21 cellular contexts compared by ENCODE assay signal in the genomic region with DNA sequence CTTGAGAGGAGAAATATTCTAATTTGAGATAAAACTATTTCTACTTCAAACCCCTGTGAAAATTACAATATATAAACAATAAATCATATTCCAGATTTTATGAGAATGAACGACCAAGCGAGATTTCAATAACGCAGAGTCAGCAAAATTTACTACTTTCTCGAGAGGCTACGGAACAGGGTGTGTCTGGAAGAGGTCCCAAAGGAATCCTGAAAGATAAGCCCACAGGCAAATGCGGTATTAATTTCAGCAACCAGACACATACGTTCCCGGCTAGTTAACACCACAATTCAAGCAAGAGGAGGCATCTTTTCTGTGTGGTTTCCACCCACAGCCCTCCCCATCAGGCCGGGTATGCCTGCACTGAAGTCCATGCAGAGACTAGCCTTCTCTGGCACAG. TPM values are rescaled to one million over a fixed set of nuclear protein-coding genes. Genes with fewer than 3 reads are reported as not detected.
A peak's percentile ranks its signal among the peaks of the same experiment; 100 is the strongest.
DNase-seq lines count a peak whose midpoint lies in the region; ATAC-seq and TF ChIP-seq lines count a peak whose summit lies in the region.
"Had no signal": no experiment of that assay in that cellular context is flagged by ENCODE, and none has a peak within 500 bp of the region (broad histone marks: within the 10 kb centered on the region; RNA-seq: fewer than 3 reads in every experiment).

No MANE protein-coding gene starts in this region.

- no peak for TF ChIP-seq CTCF in C4-2B (conservative IDR thresholded peaks at IDR 0.05)
- no peak for TF ChIP-seq CTCF in IMR-90 (conservative IDR thresholded peaks at IDR 0.05; ENCODE audit: low read depth, low read length)
- no peak for TF ChIP-seq CTCF in fibroblast of villous mesenchyme (IDR thresholded peaks at IDR 0.05; ENCODE audit: insufficient read depth, low read depth, low read length)

- H4K20me1 ChIP-seq in IMR-90 (ENCODE audit: insufficient read depth, low read length), result peaks cover 4% of the 10 kb centered on the region; the same call in 1 of the 2 replicates

- no peak overlapping the region for H3K56ac ChIP-seq in IMR-90 (ENCODE audit: extremely low read depth, insufficient read depth, low read length)

- in situ Hi-C loops in IMR-90 (cut with MboI; ENCODE audit: low sequenced_read_pairs), result no loop called here

- H4K91ac ChIP-seq in IMR-90 (ENCODE audit: insufficient read depth, low read depth, low read length) (no peak overlapping the region), trophoblast cell (ENCODE audit: low read depth, low read length) (no peak overlapping the region)

- DNase-seq in IMR-90 (no peak), fibroblast of villous mesenchyme (ENCODE audit: low read depth) (peak; percentile 10), trophoblast cell (no peak), HCEC 1CT (no peak), amniotic stem cell (lab: John Stamatoyannopoulos, UW) (no peak)
- DNase-seq: Calu3, DMS79 treated with DMSO at 0.1 percent for 48 hours, GF-D8, NCI-H1048, NCI-H1694, NCI-H2081, NCI-H446, NCI-H524 treated with DMSO at 0.1 percent for 48 hours, PC-9, Right ventricle myocardium superior, T-cell had no signal

- H2BK5ac ChIP-seq in IMR-90 (ENCODE audit: low read depth, low read length, poor library complexity, severe bottlenecking), result no peak overlapping the region
- H2BK5ac ChIP-seq in trophoblast cell (ENCODE audit: low read depth, low read length, poor library complexity), result no peak overlapping the region

- H3K9me1 ChIP-seq in IMR-90 (ENCODE audit: insufficient read depth, low read length), result peaks cover 8% of the 10 kb centered on the region

- H3K27me3 ChIP-seq in IMR-90 (ENCODE audit: control insufficient read depth, insufficient read depth, low read length), result no peaks in the 10 kb centered on the region
- no peaks in the 10 kb centered on the region for H3K27me3 ChIP-seq in trophoblast cell (ENCODE audit: insufficient read depth, low read length)
- H3K27me3 ChIP-seq: SJSA1 had no signal

- H3K4ac ChIP-seq in IMR-90 (ENCODE audit: low read depth, low read length), result no peak overlapping the region
- H3K4ac ChIP-seq in trophoblast cell (ENCODE audit: low read depth, low read length), result no peak overlapping the region

- H3K9me3 ChIP-seq in IMR-90 (ENCODE audit: control insufficient read depth, insufficient read depth, low read length) (no peaks in the 10 kb centered on the region), trophoblast cell (ENCODE audit: insufficient read depth, low read depth, low read length) (peaks cover 2% of the 10 kb centered on the region)
- H3K9me3 ChIP-seq: SJSA1 had no signal

- H3K4me2 ChIP-seq in IMR-90 (ENCODE audit: low read depth, low read length) (no peak overlapping the region), trophoblast cell (ENCODE audit: low read length) (no peak overlapping the region)
- H3K4me2 ChIP-seq: PC-9 had no signal

- TF ChIP-seq RAD21 in IMR-90 (IDR thresholded peaks at IDR 0.05; ENCODE audit: low read length), result no peak

- H2BK15ac ChIP-seq in IMR-90 (ENCODE audit: low read depth, low read length), result no peak overlapping the region

- H3K36me3 ChIP-seq in IMR-90 (ENCODE audit: control insufficient read depth, insufficient read depth, low read length), result 0 out of 2 replicates have a peak, but pooled peaks cover 1% of the 10 kb centered on the region
- peaks cover 15 to 16% of the 10 kb centered on the region in 2 experiments for H3K36me3 ChIP-seq in trophoblast cell (ENCODE audit: control insufficient read depth in 1 of 2, insufficient read depth in 2 of 2, low read length in 2 of 2)
- H3K36me3 ChIP-seq: SJSA1 had no signal

- H2AK5ac ChIP-seq in IMR-90 (ENCODE audit: low read depth, low read length) (no peak overlapping the region), trophoblast cell (ENCODE audit: low read length) (no peak overlapping the region)

- CTCF ChIA-PET in IMR-90 (lab: Yijun Ruan, JAX), result no interaction called here

- 93% methylated on average over 6 of the region's 9 CpGs; no CpG with 5 or more reads in 1 of the 2 experiments for WGBS in IMR-90 (ENCODE audit: extremely low coverage in 2 of 2, insufficient read length in 1 of 2), 2 experiments
- WGBS in trophoblast cell (ENCODE audit: extremely low coverage, insufficient coverage, insufficient read length), result no CpG with 5 or more reads among the region's 9 CpGs

- TF ChIP-seq POLR2A in IMR-90 (IDR thresholded peaks at IDR 0.05; ENCODE audit: low read depth, low read length), result no peak

- H4K8ac ChIP-seq in IMR-90 (ENCODE audit: low read depth in 2 of 2, low read length in 2 of 2), result no peak overlapping the region
- no peak overlapping the region for H4K8ac ChIP-seq in trophoblast cell (ENCODE audit: low read depth, low read length)

- H3K79me2 ChIP-seq in trophoblast cell (ENCODE audit: control insufficient read depth, insufficient read depth, low read length, poor library complexity), result peaks cover 2% of the 10 kb centered on the region

- H3K9ac ChIP-seq in IMR-90 (ENCODE audit: low read depth, low read length), result no peak overlapping the region
- no peak overlapping the region for H3K9ac ChIP-seq in trophoblast cell (ENCODE audit: low read length)

- dilution Hi-C loops in IMR-90 (cut with HindIII; ENCODE audit: low sequenced_read_pairs, unreplicated experiment), result no loop called here

- ATAC-seq in IMR-90 (ENCODE audit: low read depth), result no peak
- no peak for ATAC-seq in HG03097 (IDR thresholded peaks at IDR 0.05; ENCODE audit: low FRiP score, unreplicated experiment)
- ATAC-seq: T-cell had no signal

- H2AK9ac ChIP-seq in IMR-90 (replicated peaks; ENCODE audit: low read depth, low read length, poor library complexity), result no peak overlapping the region

- no peak overlapping the region for H2BK12ac ChIP-seq in trophoblast cell (ENCODE audit: low read length)

- H3K23ac ChIP-seq in IMR-90 (ENCODE audit: low read depth, low read length), result no peak overlapping the region
- no peak overlapping the region for H3K23ac ChIP-seq in trophoblast cell (ENCODE audit: low read length)

- POLR2A ChIA-PET in IMR-90 (lab: Charles Lee; ENCODE audit: unreplicated experiment), result no interaction called here

- H2AFZ ChIP-seq in IMR-90 (replicated peaks; ENCODE audit: low read length, poor library complexity), result no peak overlapping the region
- H2AFZ ChIP-seq in trophoblast cell (ENCODE audit: insufficient read depth, low read length, poor library complexity), result no peak overlapping the region
- H2AFZ ChIP-seq: PC-9 had no signal

- H3K14ac ChIP-seq in IMR-90 (replicated peaks; ENCODE audit: low read depth, low read length) (no peak overlapping the region), trophoblast cell (ENCODE audit: low read length) (no peak overlapping the region)

- H3K79me1 ChIP-seq in IMR-90 (ENCODE audit: low read depth in 1 of 2, low read length in 2 of 2), result peaks cover 0 to 8% of the 10 kb centered on the region in 2 experiments; a peak in 1 of 4 replicates
- H3K79me1 ChIP-seq in trophoblast cell (ENCODE audit: low read length), result peaks cover 2% of the 10 kb centered on the region

- H3K4me3 ChIP-seq in IMR-90 (ENCODE audit: insufficient read depth, low read depth, low read length) (no peak overlapping the region), fibroblast of villous mesenchyme (ENCODE audit: low read depth, low read length) (no peak overlapping the region), trophoblast cell (ENCODE audit: low read depth, low read length) (no peak overlapping the region)
- H3K4me3 ChIP-seq: PC-9, SJSA1 had no signal

- no TSS peak for BruUV-seq in IMR-90 (replicated peaks; lab: Mats Ljungman, UMichigan)

- H4K5ac ChIP-seq in IMR-90 (ENCODE audit: low read depth, low read length), result no peak overlapping the region

- H2BK120ac ChIP-seq in IMR-90 (ENCODE audit: low read depth, low read length), result no peak overlapping the region
- no peak overlapping the region for H2BK120ac ChIP-seq in trophoblast cell (ENCODE audit: insufficient read depth, low read length, poor library complexity)

- peak overlapping the region; percentile 55 for H3K27ac ChIP-seq in C4-2B
- H3K27ac ChIP-seq in IMR-90 (ENCODE audit: insufficient read depth, low read length), result no peak overlapping the region
- no peak overlapping the region for H3K27ac ChIP-seq in trophoblast cell (ENCODE audit: low read depth, low read length)
- H3K27ac ChIP-seq: PC-9, SJSA1 had no signal

- H3K4me1 ChIP-seq in IMR-90 (ENCODE audit: control insufficient read depth, insufficient read depth, low read length) (peaks cover 7% of the 10 kb centered on the region), trophoblast cell (ENCODE audit: control insufficient read depth in 1 of 2, insufficient read depth in 2 of 2, low read length in 2 of 2) (peaks cover 17 to 22% of the 10 kb centered on the region in 2 experiments)

- no peak overlapping the region for H3K18ac ChIP-seq in IMR-90 (ENCODE audit: low read depth, low read length)
- peak overlapping the region; percentile 6 for H3K18ac ChIP-seq in trophoblast cell (ENCODE audit: low read length)

- intact Hi-C loops in IMR-90 (cut with micrococcal nuclease), result no loop called here

- H2BK20ac ChIP-seq in IMR-90 (ENCODE audit: low read depth, low read length), result no peak overlapping the region

- no peak overlapping the region for H4K12ac ChIP-seq in trophoblast cell (ENCODE audit: low read depth, low read length)

TF ChIP-seq in IMR-90, 13 proteins besides CTCF, POLR2A, EP300 and RAD21:
- peak; percentile 100 for TF ChIP-seq MAFK (IDR thresholded peaks at IDR 0.05; ENCODE audit: low read depth, low read length)
- TF ChIP-seq MAZ (IDR thresholded peaks at IDR 0.05; ENCODE audit: borderline replicate concordance, low read depth, low read length), result no peak

RNA-seq across cellular contexts. Expression of a gene that starts 26.4 kb away (rescaled TPM):
- total RNA-seq in IMR-90 (2012; rRNA removed), result 2.3 and 3.1 TPM in 2 replicates
- polyA plus RNA-seq in IMR-90 (2012; rRNA removed), result 2.5 and 3.5 TPM in 2 replicates
- polyA plus RNA-seq in IMR-90 (2012; cell fraction: cytosol; rRNA removed), result 0.99 and 1.6 TPM in 2 replicates
- 1.7 and 9.5 TPM in 2 replicates for polyA plus RNA-seq in IMR-90 (2012; cell fraction: nucleus; rRNA removed; ENCODE audit: low replicate concordance)
- under 0.01 and 0.64 TPM in 2 replicates for total RNA-seq in fibroblast of villous mesenchyme
- polyA plus RNA-seq in trophoblast cell (2013), result 25.8 and 27.4 TPM in 2 replicates
- total RNA-seq: B cell had no signal
- polyA plus RNA-seq: IgD-negative memory B cell had no signal
